ENCODE assay signal across 8 cellular contexts in genomic region chr3:132730891-132731580, GRCh38.
DNase-seq lines count a peak whose midpoint lies in the region; ATAC-seq and TF ChIP-seq lines count a peak whose summit lies in the region.

No MANE protein-coding gene starts in this region.

- in situ Hi-C loops in astrocyte of the cerebellum (cut with HindIII; ENCODE audit: low sequenced_read_pairs), result loop anchor here (5.0 to 25.0 kb wide), 2 partner anchors 306 to 651 kb away; partner anchors contain the start of gene TMEM108

- peak; percentile 53 for TF ChIP-seq CTCF in AG09309 (IDR thresholded peaks at IDR 0.05; ENCODE audit: control insufficient read depth, insufficient read depth, low read depth, low read length, missing control alignments)
- no peak for TF ChIP-seq CTCF in GM20000 (IDR thresholded peaks at IDR 0.05; ENCODE audit: extremely low read depth, missing control alignments)
- peak; percentile 62 for TF ChIP-seq CTCF in astrocyte of the cerebellum (IDR thresholded peaks at IDR 0.05; ENCODE audit: low read depth, low read length, missing control alignments)

- DNase-seq in AG09309 (ENCODE audit: low read depth) (peak; percentile 16), GM20000 (ENCODE audit: low spot score) (peak; percentile 15), NCI-H2227 (lab: John Stamatoyannopoulos, UW; ENCODE audit: unreplicated experiment) (peak; percentile 51), astrocyte of the cerebellum (ENCODE audit: low read depth) (peak; percentile 44), kidney glomerular epithelial cell (lab: John Stamatoyannopoulos, UW) (peak; percentile 48), GM19240 (ENCODE audit: insufficient read length, low spot score) (no peak)

- ATAC-seq in GM21737 (IDR thresholded peaks at IDR 0.05; ENCODE audit: unreplicated experiment), result no peak
- ATAC-seq in GM21526 (IDR thresholded peaks at IDR 0.05; ENCODE audit: low FRiP score, unreplicated experiment), result no peak

- H3K4me3 ChIP-seq in AG09309 (ENCODE audit: control insufficient read depth, low read depth, low read length) (no peak overlapping the region), astrocyte of the cerebellum (ENCODE audit: low read depth, low read length) (no peak overlapping the region)
